In the genomic region with DNA sequence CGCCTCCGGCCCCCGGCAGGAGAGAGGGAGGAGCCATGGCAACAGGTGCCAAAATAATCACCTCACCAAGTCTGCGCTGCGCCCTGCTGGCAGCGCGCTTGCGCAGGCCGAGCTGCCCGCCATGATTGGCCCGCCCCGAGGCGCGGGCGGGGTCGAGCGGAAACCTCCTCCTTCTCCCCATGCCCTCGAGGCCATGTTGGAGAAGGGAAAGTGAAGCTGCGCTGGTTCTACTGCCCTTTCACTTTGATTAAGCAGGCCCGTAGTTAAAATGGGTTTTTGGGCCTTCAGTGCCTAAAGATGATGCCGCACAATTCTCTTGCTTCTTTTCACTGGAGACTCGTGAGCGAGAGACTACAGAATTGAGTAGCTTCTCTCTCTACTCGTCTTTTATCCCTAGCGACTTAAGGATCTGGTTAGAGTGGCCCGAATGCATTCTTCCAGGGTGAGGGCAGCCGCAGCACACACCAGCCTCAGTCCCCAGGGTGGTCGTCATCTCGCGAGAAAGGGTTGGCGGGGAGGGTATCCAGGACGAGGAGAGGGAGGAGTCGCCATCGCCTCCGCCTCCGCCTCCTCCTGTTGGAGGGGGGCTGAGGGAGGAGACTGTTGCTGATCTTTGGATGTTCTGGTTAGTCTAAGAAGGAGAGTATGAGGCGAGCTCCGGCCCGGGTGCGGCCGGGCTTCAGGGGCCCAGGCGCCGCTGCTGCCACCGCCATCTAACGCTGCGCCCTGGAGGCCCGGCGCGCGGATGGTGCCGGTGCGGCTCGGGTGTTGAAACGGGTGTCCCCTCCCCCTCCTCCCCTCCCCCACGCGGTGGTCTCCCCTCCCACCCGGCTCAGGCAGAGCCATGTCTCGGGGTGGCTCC, we compare ENCODE assay signal across 1 cellular context.
TF ChIP-seq lines count a peak whose summit lies in the region.

A gene with protein sequence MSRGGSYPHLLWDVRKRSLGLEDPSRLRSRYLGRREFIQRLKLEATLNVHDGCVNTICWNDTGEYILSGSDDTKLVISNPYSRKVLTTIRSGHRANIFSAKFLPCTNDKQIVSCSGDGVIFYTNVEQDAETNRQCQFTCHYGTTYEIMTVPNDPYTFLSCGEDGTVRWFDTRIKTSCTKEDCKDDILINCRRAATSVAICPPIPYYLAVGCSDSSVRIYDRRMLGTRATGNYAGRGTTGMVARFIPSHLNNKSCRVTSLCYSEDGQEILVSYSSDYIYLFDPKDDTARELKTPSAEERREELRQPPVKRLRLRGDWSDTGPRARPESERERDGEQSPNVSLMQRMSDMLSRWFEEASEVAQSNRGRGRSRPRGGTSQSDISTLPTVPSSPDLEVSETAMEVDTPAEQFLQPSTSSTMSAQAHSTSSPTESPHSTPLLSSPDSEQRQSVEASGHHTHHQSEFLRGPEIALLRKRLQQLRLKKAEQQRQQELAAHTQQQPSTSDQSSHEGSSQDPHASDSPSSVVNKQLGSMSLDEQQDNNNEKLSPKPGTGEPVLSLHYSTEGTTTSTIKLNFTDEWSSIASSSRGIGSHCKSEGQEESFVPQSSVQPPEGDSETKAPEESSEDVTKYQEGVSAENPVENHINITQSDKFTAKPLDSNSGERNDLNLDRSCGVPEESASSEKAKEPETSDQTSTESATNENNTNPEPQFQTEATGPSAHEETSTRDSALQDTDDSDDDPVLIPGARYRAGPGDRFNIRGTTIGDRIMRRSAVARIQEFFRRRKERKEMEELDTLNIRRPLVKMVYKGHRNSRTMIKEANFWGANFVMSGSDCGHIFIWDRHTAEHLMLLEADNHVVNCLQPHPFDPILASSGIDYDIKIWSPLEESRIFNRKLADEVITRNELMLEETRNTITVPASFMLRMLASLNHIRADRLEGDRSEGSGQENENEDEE (plus strand): TSS at position 616 of the 862 bp plus-strand sequence. CDS start 229 bp downstream, at position 845.

TF ChIP-seq in K562, 482 proteins besides CTCF, POLR2A, EP300 and RAD21 (continued from another document):
- TF ChIP-seq MEF2A (IDR thresholded peaks at IDR 0.05; ENCODE audit: control insufficient read depth, low read depth, low read length) (no peak), FOXK2 (conservative IDR thresholded peaks at IDR 0.05 in 1 of 2, IDR thresholded peaks at IDR 0.05 in 1 of 2; ENCODE audit: low read depth in 2 of 2) (peak in 1 of 2 experiments; percentile 21; a peak in 3 of 4 replicates), TRIM28 (IDR thresholded peaks at IDR 0.05) (peak; percentile 72), MXI1 (IDR thresholded peaks at IDR 0.05; ENCODE audit: low read depth, low read length) (peak; percentile 98), NFATC3 (IDR thresholded peaks at IDR 0.05) (peak; percentile 52; the same call in 1 of the 2 replicates), BMI1 (IDR thresholded peaks at IDR 0.05; ENCODE audit: low read length) (peak; percentile 89), MYNN (IDR thresholded peaks at IDR 0.05) (peak; percentile 39; the same call in 1 of the 2 replicates), MYNN (CRISPR knock-in tag; IDR thresholded peaks at IDR 0.05) (no peak), ZNF586 (CRISPR knock-in tag; conservative IDR thresholded peaks at IDR 0.05) (no peak; the same call in 1 of the 2 replicates)
